Comparison of ENCODE assay signal across 8 cellular contexts in the genomic region with DNA sequence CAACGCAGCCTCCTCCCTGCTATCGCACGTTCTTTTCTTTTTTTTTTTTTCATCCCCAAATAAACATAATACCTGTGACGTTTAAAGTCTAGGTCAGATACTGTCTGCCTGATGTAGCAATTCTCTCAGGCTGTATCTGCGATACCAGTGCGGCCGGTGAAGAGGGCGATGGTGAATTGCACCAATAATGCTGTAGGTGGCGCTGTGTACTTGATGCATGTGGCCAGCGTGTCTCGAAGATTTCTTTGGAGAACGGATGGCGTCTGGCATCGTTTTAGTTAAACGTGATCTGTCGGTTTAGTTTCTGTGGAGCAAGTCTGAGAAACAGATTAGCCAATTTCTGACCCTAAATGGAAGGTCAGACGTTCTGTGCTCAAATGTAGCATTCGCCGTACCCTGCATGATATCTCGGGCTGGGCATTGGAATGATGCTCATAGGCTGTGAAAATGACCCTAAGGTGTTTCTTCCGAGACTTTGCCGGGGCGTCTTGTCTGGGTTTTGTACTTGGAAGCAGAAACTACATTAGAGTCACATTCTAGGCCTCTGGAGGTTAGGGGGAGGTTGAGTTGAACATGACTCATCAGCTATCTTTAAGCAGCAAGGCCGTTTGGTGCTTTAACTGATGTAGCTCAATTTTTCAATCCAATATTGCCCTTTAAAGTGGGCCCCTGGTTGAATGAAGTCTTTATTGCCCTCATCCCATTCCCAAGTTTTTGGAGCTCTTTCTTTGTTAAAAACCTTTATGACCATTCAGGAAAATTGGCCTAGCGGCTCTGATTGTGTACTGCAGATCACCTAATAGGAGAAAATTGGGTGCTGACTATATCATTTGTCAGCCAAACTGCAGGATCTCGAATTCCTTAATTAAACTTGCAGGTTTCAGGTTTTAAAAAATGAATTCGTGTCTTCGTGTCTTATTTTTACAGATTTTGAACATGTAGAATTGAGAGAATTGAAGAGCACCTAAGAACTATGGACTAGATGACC.
A peak's percentile ranks its signal among the peaks of the same experiment; 100 is the strongest.
DNase-seq lines count a peak whose midpoint lies in the region; ATAC-seq and TF ChIP-seq lines count a peak whose summit lies in the region.

No MANE protein-coding gene starts in this region.

- no peak for TF ChIP-seq EP300 in sigmoid colon (IDR thresholded peaks at IDR 0.05)

- H3K9me3 ChIP-seq in AG04450 (ENCODE audit: control insufficient read depth, insufficient read depth, low read length) (no peaks in the 10 kb centered on the region), hepatocyte (ENCODE audit: low read depth) (no peaks in the 10 kb centered on the region), sigmoid colon (no peaks in the 10 kb centered on the region)

- CTCF ChIA-PET in AG04450 (lab: Charles Lee): interaction anchor here (0.5 to 3.7 kb wide), 23 partner anchors 10 to 725 kb away, joined by 3 to 75 read pairs (median 4); no protein-coding TSS in a partner anchor

- peak overlapping the region; percentile 64 for H3K4me2 ChIP-seq in hepatocyte

- H3K27me3 ChIP-seq in AG04450 (ENCODE audit: control insufficient read depth, insufficient read depth, low read length) (peaks cover 2% of the 10 kb centered on the region), hepatocyte (no peaks in the 10 kb centered on the region), sigmoid colon (no peaks in the 10 kb centered on the region)

- no peaks in the 10 kb centered on the region for H4K20me1 ChIP-seq in hepatocyte (ENCODE audit: insufficient read depth, poor library complexity, severe bottlenecking)

- H3K4me1 ChIP-seq in hepatocyte (ENCODE audit: insufficient read depth) (no peaks in the 10 kb centered on the region), sigmoid colon (peaks cover 0 to 35% (median 23%) of the 10 kb centered on the region in 4 donors)

- no peak for TF ChIP-seq POLR2A in sigmoid colon (IDR thresholded peaks at IDR 0.05)

- no peaks in the 10 kb centered on the region for H3K79me2 ChIP-seq in hepatocyte

- peak; percentile 20 for DNase-seq in AG04450 (ENCODE audit: low read depth, low spot score)
- peak; percentile 67 for DNase-seq in LHCN-M2 (ENCODE audit: low read depth)
- DNase-seq in RPMI8226: peak; percentile 63
- DNase-seq in anterior cingulate cortex (lab: John Stamatoyannopoulos, UW): peak in 42 of 58 donors; percentile 1 to 73 (median 21)
- peak; percentile 87 for DNase-seq in hepatocyte (ENCODE audit: low spot score)
- DNase-seq in sigmoid colon: peak; percentile 81
- no peak for DNase-seq in central memory CD4-positive, alpha-beta T cell

- peak; percentile 66 for ATAC-seq in GM18511 (IDR thresholded peaks at IDR 0.05; ENCODE audit: unreplicated experiment)

- no peak overlapping the region for H2AFZ ChIP-seq in hepatocyte

- H3K4me3 ChIP-seq in AG04450 (ENCODE audit: low read depth, low read length) (peak overlapping the region; percentile 44), hepatocyte (no peak overlapping the region), sigmoid colon (peak overlapping the region in 2 of 4 donors; percentile 15 to 18)

- H3K27ac ChIP-seq in AG04450 (ENCODE audit: low read depth, low read length) (no peak overlapping the region), hepatocyte (peak overlapping the region; percentile 20), sigmoid colon (peak overlapping the region in 3 of 4 donors; percentile 25 to 71 (median 65))

- POLR2A ChIA-PET in AG04450 (lab: Yijun Ruan, JAX): no interaction called here

- 18% methylated on average over 28 of the region's 28 CpGs for WGBS in hepatocyte (ENCODE audit: low lambda C conversion rate, missing lambda C conversion rate)
- WGBS in sigmoid colon, 2 donors: 28 to 32% methylated on average over 28 of the region's 28 CpGs

- H3K9me2 ChIP-seq in hepatocyte (replicated peaks; ENCODE audit: insufficient read depth): no peaks in the 10 kb centered on the region

- intact Hi-C loops in sigmoid colon (cut with DNase I): loop anchor here (2.0 to 10.0 kb wide), 4 partner anchors 76 to 598 kb away; no protein-coding TSS in a partner anchor

- TF ChIP-seq CTCF in AG04450 (IDR thresholded peaks at IDR 0.05; ENCODE audit: low read depth, low read length) (peak; percentile 90), hepatocyte (IDR thresholded peaks at IDR 0.05; ENCODE audit: poor library complexity) (peak; percentile 94), sigmoid colon (IDR thresholded peaks at IDR 0.05) (peak; percentile 74 to 90 (median 84))

- H3K36me3 ChIP-seq in hepatocyte (replicated peaks; ENCODE audit: insufficient read depth, low read depth) (no peaks in the 10 kb centered on the region), sigmoid colon (no peaks in the 10 kb centered on the region)
